In the genomic region with DNA sequence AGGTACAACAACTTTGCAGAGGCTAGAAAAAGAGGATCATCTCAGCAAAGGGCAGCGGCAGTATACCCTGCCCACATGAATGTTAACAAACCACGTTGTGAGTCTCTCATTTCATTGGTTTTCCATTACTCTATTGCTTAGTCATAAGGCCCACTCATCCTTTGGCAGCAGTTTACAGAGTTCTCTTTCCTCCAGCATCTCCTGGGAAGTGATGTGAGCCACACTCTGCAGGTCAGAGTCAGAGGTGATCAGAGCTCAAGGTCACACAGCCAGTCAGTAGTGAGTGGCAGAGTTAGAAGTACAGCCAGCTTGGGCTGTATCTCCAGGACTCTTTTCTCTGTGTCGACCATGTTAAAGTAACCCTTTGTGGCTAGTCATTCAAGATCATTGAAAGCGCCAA, we compare ENCODE assay signal across 24 cellular contexts.
DNase-seq lines count a peak whose midpoint lies in the region; TF ChIP-seq lines count a peak whose summit lies in the region.
"Had no signal": no experiment of that assay in that cellular context is flagged by ENCODE, and none has a peak within 500 bp of the region (broad histone marks: within the 10 kb centered on the region; RNA-seq: fewer than 3 reads in every experiment).

No MANE protein-coding gene starts in this region.

- H3K27ac ChIP-seq in prostate gland (no peak overlapping the region), RWPE1 (no peak overlapping the region)
- H3K27ac ChIP-seq: A549 had no signal

- H3K4me1 ChIP-seq in prostate gland (replicated peaks): no peaks in the 10 kb centered on the region
- H3K4me1 ChIP-seq: A549, Caco-2 had no signal

- CTCF ChIA-PET in RWPE1 (lab: Yijun Ruan, JAX): interaction anchor here (0.6 kb wide), 1 partner anchor 13 kb away, joined by 5 read pairs; no protein-coding TSS in a partner anchor

- H3K9me3 ChIP-seq in prostate gland: no peaks in the 10 kb centered on the region
- H3K9me3 ChIP-seq: A549, Caco-2 had no signal

- WGBS in prostate gland: 88% methylated on average over 4 of the region's 4 CpGs

- H3K4me3 ChIP-seq in astrocyte of the spinal cord (ENCODE audit: low read depth, low read length) (no peak overlapping the region), foreskin fibroblast (ENCODE audit: low read depth in 1 of 2, low read length in 2 of 2) (no peak overlapping the region), prostate gland (no peak overlapping the region)
- H3K4me3 ChIP-seq: A549 had no signal

- TF ChIP-seq POLR2A in prostate gland (IDR thresholded peaks at IDR 0.05): no peak

- intact Hi-C loops in prostate gland (cut with DNase I): no loop called here

- H3K27me3 ChIP-seq in prostate gland (replicated peaks; ENCODE audit: insufficient read depth): no peaks in the 10 kb centered on the region

- POLR2A ChIA-PET in RWPE1 (lab: Yijun Ruan, JAX; ENCODE audit: low non-redundant PET): no interaction called here

- in situ Hi-C loops in astrocyte of the spinal cord (cut with HindIII; ENCODE audit: low sequenced_read_pairs): no loop called here

- TF ChIP-seq CTCF in astrocyte of the spinal cord (IDR thresholded peaks at IDR 0.05; ENCODE audit: low read depth, low read length) (no peak), foreskin fibroblast (IDR thresholded peaks at IDR 0.05; ENCODE audit: low read depth, low read length) (no peak), prostate gland (IDR thresholded peaks at IDR 0.05) (no peak), RWPE1 (conservative IDR thresholded peaks at IDR 0.05; ENCODE audit: low read depth) (no peak)

- H3K36me3 ChIP-seq in prostate gland: no peaks in the 10 kb centered on the region

- DNase-seq in A172 (ENCODE audit: low spot score) (peak; percentile 19), HS-5 (ENCODE audit: low read depth) (peak; percentile 11), astrocyte of the spinal cord (ENCODE audit: low read depth, low spot score) (peak; percentile 55), foreskin fibroblast (peak; percentile 57 to 65), inferior parietal cortex (ENCODE audit: extremely low spot score) (no peak), NCI-H2081 (lab: John Stamatoyannopoulos, UW) (no peak), prostate gland (ENCODE audit: low spot score) (no peak), RWPE1 (ENCODE audit: low spot score) (no peak)
- DNase-seq: activated CD4-positive, alpha-beta T cell treated with anti-CD3 and anti-CD28 coated beads, Interleukin-2, amount 50 U/mL, for 48 hours; activated CD4-positive, CD25-positive, alpha-beta regulatory T cell; activated gamma-delta T cell treated with Interleukin-2 at 50 U/mL for 16 hours; activated T-cell treated with anti-CD3 and anti-CD28 coated beads for 4 hours; Caco-2; caudate nucleus; DMS79 treated with DMSO at 0.1 percent for 48 hours; kidney glomerular epithelial cell; MM.1S; NCI-H1694; NCI-H69; Right ventricle myocardium superior; stimulated activated naive CD8-positive, alpha-beta T cell treated with anti-CD3 and anti-CD28 coated beads, Interleukin-15, amount 100 ng/mL, for 72 hours; SW 1271; trophoblast cell had no signal

Comparison
In these comparisons a context has a peak if more than half of its experiments do, and no peak if none do; other contexts are left out.
1. DNase-seq: peak in A172 (single experiment), HS-5 (single experiment), astrocyte of the spinal cord (single experiment) and foreskin fibroblast (2 of 2); none in inferior parietal cortex (single experiment), NCI-H2081 (0 of 2), prostate gland (single experiment) and RWPE1 (single experiment).